ENCODE assay signal across 15 cellular contexts in genomic region chr22:17944205-17944725, GRCh38.
A peak's percentile ranks its signal among the peaks of the same experiment; 100 is the strongest.
DNase-seq lines count a peak whose midpoint lies in the region; ATAC-seq and TF ChIP-seq lines count a peak whose summit lies in the region.
"Had no signal": no experiment of that assay in that cellular context is flagged by ENCODE, and none has a peak within 500 bp of the region (broad histone marks: within the 10 kb centered on the region; RNA-seq: fewer than 3 reads in every experiment).

No MANE protein-coding gene starts in this region.

- ATAC-seq in memory B cell (ENCODE audit: low read depth): no peak
- ATAC-seq in stimulated activated effector memory CD8-positive, alpha-beta T cell treated with anti-CD3 and anti-CD28 coated beads, Interleukin-12 subunit alpha, Interleukin-12 subunit beta, amount 100 ng/mL, for 72 hours: no peak
- no peak for ATAC-seq in GM21360 (IDR thresholded peaks at IDR 0.05; ENCODE audit: unreplicated experiment)
- ATAC-seq in GM18511 (IDR thresholded peaks at IDR 0.05; ENCODE audit: unreplicated experiment): no peak
- ATAC-seq: CD8-positive, alpha-beta T cell; Panc1 had no signal

- H3K27me3 ChIP-seq in SJCRH30: no peaks in the 10 kb centered on the region
- H3K27me3 ChIP-seq: MG63, right lobe of liver had no signal

- no peak for TF ChIP-seq RAD21 in Ishikawa (IDR thresholded peaks at IDR 0.05; ENCODE audit: low read depth)

- H3K4me3 ChIP-seq in SJCRH30: no peak overlapping the region
- H3K4me3 ChIP-seq: HAP-1, MG63, right lobe of liver had no signal

- no peak overlapping the region for H3K27ac ChIP-seq in SJCRH30
- H3K27ac ChIP-seq: right lobe of liver had no signal

- H3K4me3 Mint-ChIP-seq in memory B cell: no peak overlapping the region
- no peak overlapping the region for H3K4me3 Mint-ChIP-seq in stimulated activated effector memory CD8-positive, alpha-beta T cell treated with anti-CD3 and anti-CD28 coated beads, Interleukin-12 subunit alpha, Interleukin-12 subunit beta, amount 100 ng/mL, for 72 hours
- H3K4me3 Mint-ChIP-seq: activated CD4-positive, alpha-beta memory T cell treated with anti-CD3 and anti-CD28 coated beads, Interleukin-2, amount 10 ng/mL, durations not matched to agents 7 days and 5 days; CD8-positive, alpha-beta T cell had no signal

- H3K4me1 Mint-ChIP-seq in memory B cell: peaks cover 79% of the 10 kb centered on the region
- H3K4me1 Mint-ChIP-seq in stimulated activated effector memory CD8-positive, alpha-beta T cell treated with anti-CD3 and anti-CD28 coated beads, Interleukin-12 subunit alpha, Interleukin-12 subunit beta, amount 100 ng/mL, for 72 hours: peaks cover 53% of the 10 kb centered on the region
- H3K4me1 Mint-ChIP-seq: activated CD4-positive, alpha-beta memory T cell treated with anti-CD3 and anti-CD28 coated beads, Interleukin-2, amount 10 ng/mL, durations not matched to agents 7 days and 5 days had no signal

- H3K9me3 ChIP-seq in SJCRH30 (replicated peaks): no peaks in the 10 kb centered on the region
- H3K9me3 ChIP-seq: HAP-1, MG63, right lobe of liver had no signal

- no peaks in the 10 kb centered on the region for H3K27me3 Mint-ChIP-seq in memory B cell
- H3K27me3 Mint-ChIP-seq: activated CD4-positive, alpha-beta memory T cell treated with anti-CD3 and anti-CD28 coated beads, Interleukin-2, amount 10 ng/mL, durations not matched to agents 7 days and 5 days had no signal

- H3K36me3 Mint-ChIP-seq in memory B cell: peaks cover 6% of the 10 kb centered on the region
- peaks cover 5% of the 10 kb centered on the region for H3K36me3 Mint-ChIP-seq in stimulated activated effector memory CD8-positive, alpha-beta T cell treated with anti-CD3 and anti-CD28 coated beads, Interleukin-12 subunit alpha, Interleukin-12 subunit beta, amount 100 ng/mL, for 72 hours
- H3K36me3 Mint-ChIP-seq: CD8-positive, alpha-beta T cell had no signal

- peak; percentile 72 for DNase-seq in astrocyte of the hippocampus (ENCODE audit: low read depth, low spot score)
- DNase-seq in memory B cell (ENCODE audit: low spot score in 2 of 2): no peak
- DNase-seq in stimulated activated effector memory CD8-positive, alpha-beta T cell treated with anti-CD3 and anti-CD28 coated beads, Interleukin-12 subunit alpha, Interleukin-12 subunit beta, amount 100 ng/mL, for 72 hours (ENCODE audit: low spot score in 2 of 2): no peak
- no peak for DNase-seq in SJCRH30
- DNase-seq in SKM-1 treated with dmso at 0.1 percent for 144 hours (lab: John Stamatoyannopoulos, UW; ENCODE audit: unreplicated experiment): no peak
- DNase-seq: activated CD4-positive, alpha-beta memory T cell treated with anti-CD3 and anti-CD28 coated beads, Interleukin-2, amount 10 ng/mL, durations not matched to agents 7 days and 5 days; CD8-positive, alpha-beta T cell; GDM1; MG63; right lobe of liver had no signal

- no peak for TF ChIP-seq EP300 in Ishikawa (IDR thresholded peaks at IDR 0.05; ENCODE audit: borderline replicate concordance)

- H3K36me3 ChIP-seq in SJCRH30: peaks cover 2% of the 10 kb centered on the region; the same call in 1 of the 2 replicates
- H3K36me3 ChIP-seq: HAP-1, right lobe of liver had no signal

- H3K9me3 Mint-ChIP-seq in memory B cell: no peaks in the 10 kb centered on the region
- no peaks in the 10 kb centered on the region for H3K9me3 Mint-ChIP-seq in stimulated activated effector memory CD8-positive, alpha-beta T cell treated with anti-CD3 and anti-CD28 coated beads, Interleukin-12 subunit alpha, Interleukin-12 subunit beta, amount 100 ng/mL, for 72 hours
- H3K9me3 Mint-ChIP-seq: activated CD4-positive, alpha-beta memory T cell treated with anti-CD3 and anti-CD28 coated beads, Interleukin-2, amount 10 ng/mL, durations not matched to agents 7 days and 5 days; CD8-positive, alpha-beta T cell had no signal

- H3K27ac Mint-ChIP-seq in memory B cell: peak overlapping the region; percentile 62
- peak overlapping the region; percentile 20 for H3K27ac Mint-ChIP-seq in stimulated activated effector memory CD8-positive, alpha-beta T cell treated with anti-CD3 and anti-CD28 coated beads, Interleukin-12 subunit alpha, Interleukin-12 subunit beta, amount 100 ng/mL, for 72 hours
- H3K27ac Mint-ChIP-seq: activated CD4-positive, alpha-beta memory T cell treated with anti-CD3 and anti-CD28 coated beads, Interleukin-2, amount 10 ng/mL, durations not matched to agents 7 days and 5 days; CD8-positive, alpha-beta T cell had no signal

- peaks cover 10% of the 10 kb centered on the region; the same call in 1 of the 2 replicates for H3K4me1 ChIP-seq in SJCRH30
- H3K4me1 ChIP-seq: HAP-1 had no signal

TF ChIP-seq in Ishikawa, 13 proteins besides CTCF, POLR2A, EP300 and RAD21:
- TF ChIP-seq ZBTB7A (IDR thresholded peaks at IDR 0.05; ENCODE audit: low read depth): no peak
- TF ChIP-seq MAX (IDR thresholded peaks at IDR 0.05): peak; percentile 68
- TF ChIP-seq TEAD4 (IDR thresholded peaks at IDR 0.05): peak; percentile 78
- TF ChIP-seq NFIC (IDR thresholded peaks at IDR 0.05): peak; percentile 26; the same call in 1 of the 2 replicates
- TF ChIP-seq TAF1 (IDR thresholded peaks at IDR 0.05; ENCODE audit: low read depth): no peak
